ENCODE assay signal across 22 cellular contexts in the genomic region with DNA sequence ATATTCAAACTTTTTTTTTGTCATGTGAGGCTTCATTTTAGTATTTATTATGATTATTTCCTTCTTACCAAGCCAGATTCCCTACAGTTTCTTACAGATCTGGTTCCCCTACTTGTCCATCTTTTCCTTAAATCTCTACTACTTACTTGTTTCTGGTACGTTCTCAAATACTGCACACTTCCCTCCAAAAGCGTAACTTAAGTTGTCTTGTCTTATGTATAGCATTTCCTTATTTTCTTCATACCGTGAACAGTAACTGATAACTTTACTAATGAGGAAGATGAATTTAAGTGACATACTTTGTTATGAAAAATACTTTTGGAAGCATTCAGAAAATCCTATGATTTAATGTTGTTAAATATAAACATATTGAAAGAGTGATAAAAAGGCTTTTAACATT.
"Had no signal": no experiment of that assay in that cellular context is flagged by ENCODE, and none has a peak within 500 bp of the region (broad histone marks: within the 10 kb centered on the region; RNA-seq: fewer than 3 reads in every experiment).

No MANE protein-coding gene starts in this region.

- H3K4me3 Mint-ChIP-seq: activated B cell treated with CpG ODN at 0.5 μM for 24 hours; activated CD4-positive, alpha-beta T cell treated with anti-CD3 and anti-CD28 coated beads for 36 hours; activated naive CD8-positive, alpha-beta T cell; mesothelial cell of epicardium; nephron; stimulated activated naive CD8-positive, alpha-beta T cell treated with anti-CD3 and anti-CD28 coated beads, Interleukin-15, amount 100 ng/mL, for 72 hours had no signal

- ATAC-seq: activated CD4-positive, alpha-beta T cell treated with anti-CD3 and anti-CD28 coated beads for 36 hours; effector memory CD8-positive, alpha-beta T cell; esophagus mucosa; right lobe of liver; stimulated activated naive CD8-positive, alpha-beta T cell treated with anti-CD3 and anti-CD28 coated beads, Interleukin-15, amount 100 ng/mL, for 72 hours had no signal

- H3K27ac Mint-ChIP-seq: activated B cell treated with CpG ODN at 0.5 μM for 24 hours; activated CD4-positive, alpha-beta T cell treated with anti-CD3 and anti-CD28 coated beads for 36 hours; activated naive CD8-positive, alpha-beta T cell; mesothelial cell of epicardium; nephron had no signal

- DNase-seq: activated B cell treated with CpG ODN at 0.5 μM for 24 hours; activated CD4-positive, alpha-beta T cell treated with anti-CD3 and anti-CD28 coated beads for 36 hours; activated T-cell treated with anti-CD3 and anti-CD28 coated beads, Interleukin-2, amount 50 U/mL, for 1 hour; adrenal gland; brain microvascular endothelial cell; caudate nucleus; dorsolateral prefrontal cortex; effector memory CD8-positive, alpha-beta T cell; foreskin melanocyte; kidney glomerular epithelial cell; left ventricle myocardium inferior; nucleus accumbens; right lobe of liver; stimulated activated CD4-positive, alpha-beta T cell treated with anti-CD3 and anti-CD28 coated beads, Interleukin-1b, Interleukin-23, amount 100 ng/mL, for 48 hours; stimulated activated naive CD8-positive, alpha-beta T cell treated with anti-CD3 and anti-CD28 coated beads, Interleukin-15, amount 100 ng/mL, for 72 hours; T-helper 1 cell; T-helper 9 cell; tibial artery had no signal

- H3K9me3 Mint-ChIP-seq: effector memory CD8-positive, alpha-beta T cell; mesothelial cell of epicardium; nephron; stimulated activated naive CD8-positive, alpha-beta T cell treated with anti-CD3 and anti-CD28 coated beads, Interleukin-15, amount 100 ng/mL, for 72 hours had no signal

- H3K27me3 Mint-ChIP-seq: activated B cell treated with CpG ODN at 0.5 μM for 24 hours; activated CD4-positive, alpha-beta T cell treated with anti-CD3 and anti-CD28 coated beads for 36 hours; activated naive CD8-positive, alpha-beta T cell; effector memory CD8-positive, alpha-beta T cell; stimulated activated naive CD8-positive, alpha-beta T cell treated with anti-CD3 and anti-CD28 coated beads, Interleukin-15, amount 100 ng/mL, for 72 hours had no signal

- H3K36me3 Mint-ChIP-seq: mesothelial cell of epicardium had no signal
